Comparison of ENCODE assay signal across 17 cellular contexts in the genomic region with DNA sequence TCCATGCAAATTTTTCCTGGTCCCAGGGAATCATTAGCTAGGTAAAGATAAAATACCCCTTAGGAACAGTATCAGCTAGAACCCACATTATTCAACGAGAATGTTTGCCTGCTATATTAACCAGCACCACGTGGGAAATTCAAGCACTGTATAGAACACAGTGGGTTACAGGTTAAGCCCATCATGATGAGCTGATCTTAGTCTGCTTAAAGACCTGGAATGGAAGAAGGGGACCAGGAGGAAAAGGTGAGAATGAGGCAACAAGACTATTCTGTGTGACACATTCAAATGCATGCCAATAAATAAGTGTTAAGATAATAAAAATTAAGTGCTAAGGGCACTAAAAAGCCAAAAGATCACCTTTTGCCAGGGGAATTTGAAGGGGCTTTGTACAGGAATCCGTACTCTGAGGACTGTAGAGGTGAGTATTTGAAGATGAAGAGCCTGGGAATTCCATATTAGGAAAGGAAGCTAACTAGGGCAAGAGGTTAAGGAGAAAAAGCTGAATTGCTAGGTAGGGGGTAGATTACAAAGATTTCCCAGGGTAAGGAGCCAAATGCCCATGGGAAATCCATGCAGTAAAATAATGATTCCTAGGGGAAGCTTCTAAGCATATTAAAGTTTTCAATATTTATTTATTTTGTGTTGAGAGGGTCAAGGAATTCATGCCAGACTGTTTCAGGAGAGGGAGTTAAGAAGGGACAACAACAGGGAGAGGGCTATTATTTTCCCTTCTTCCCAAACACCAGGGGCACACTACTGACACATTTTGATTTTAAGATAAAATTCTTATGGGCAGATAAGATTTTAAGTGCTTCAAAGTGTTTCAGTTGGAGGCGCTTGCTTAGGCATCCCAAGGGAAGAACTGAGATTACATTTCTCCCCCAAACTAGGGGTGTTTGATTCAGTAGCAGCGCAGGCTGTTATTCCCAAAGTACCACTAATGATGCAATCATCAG. TPM values are rescaled to one million over a fixed set of nuclear protein-coding genes. Genes with fewer than 3 reads are reported as not detected.
A peak's percentile ranks its signal among the peaks of the same experiment; 100 is the strongest.
DNase-seq lines count a peak whose midpoint lies in the region; ATAC-seq and TF ChIP-seq lines count a peak whose summit lies in the region.
"Had no signal": no experiment of that assay in that cellular context is flagged by ENCODE, and none has a peak within 500 bp of the region (broad histone marks: within the 10 kb centered on the region; RNA-seq: fewer than 3 reads in every experiment).

No MANE protein-coding gene starts in this region.

- DNase-seq in GM23338 (ENCODE audit: low spot score) (no peak), NCI-H69 (lab: John Stamatoyannopoulos, UW) (peak; percentile 6), ecto neural progenitor cell (ENCODE audit: low spot score) (peak; percentile 14), esophagus muscularis mucosa (ENCODE audit: extremely low spot score) (no peak), HUDEP-2 (lab: John Stamatoyannopoulos, UW; ENCODE audit: unreplicated experiment in 76 of 76) (no peak), sciatic nerve (ENCODE audit: low spot score) (no peak)
- DNase-seq in activated CD4-positive, alpha-beta T cell treated with anti-CD3 and anti-CD28 coated beads, Interleukin-2, amount 50 U/mL, for 48 hours = no peak
- DNase-seq: GF-D8, GM23248, NCI-H1105, NCI-H2029, NCI-H510A treated with DMSO at 0.1 percent for 48 hours, SHP77 treated with DMSO at 0.1 percent for 48 hours had no signal

- H3K27ac ChIP-seq in GM23338 (ENCODE audit: low read depth) (no peak overlapping the region), esophagus muscularis mucosa (replicated peaks in 1 of 4) (no peak overlapping the region)
- H3K27ac ChIP-seq: C4-2B, GM23248, KMS-11 had no signal

- H3K27me3 Mint-ChIP-seq in GM23338 (ENCODE audit: insufficient read depth, low read depth, poor library complexity) = peaks cover 18% of the 10 kb centered on the region
- H3K27me3 Mint-ChIP-seq in nephron (ENCODE audit: low read depth) = peaks cover 32% of the 10 kb centered on the region

- whole genome bisulfite sequencing in esophagus muscularis mucosa = 53% methylated on average over 5 of the region's 5 CpGs

- H3K4me1 Mint-ChIP-seq in GM23338 (peaks cover 27% of the 10 kb centered on the region), nephron (peaks cover 6% of the 10 kb centered on the region)

- H3K27ac Mint-ChIP-seq in GM23338 (no peak overlapping the region), nephron (no peak overlapping the region)

- H3K9me2 ChIP-seq in GM23338 (ENCODE audit: insufficient read depth) = no peaks in the 10 kb centered on the region

- no peak for TF ChIP-seq POLR2A in esophagus muscularis mucosa (IDR thresholded peaks at IDR 0.05; ENCODE audit: low read depth)

- H3K36me3 ChIP-seq in GM23338 (ENCODE audit: insufficient read depth) (no peaks in the 10 kb centered on the region), esophagus muscularis mucosa (no peaks in the 10 kb centered on the region)

- H3K4me1 ChIP-seq in GM23338 (ENCODE audit: insufficient read depth) (peaks cover 21% of the 10 kb centered on the region), esophagus muscularis mucosa (peaks cover 14 to 29% (median 28%) of the 10 kb centered on the region in 4 donors)

- H2AFZ ChIP-seq in GM23338 = no peak overlapping the region; the same call in 1 of the 2 replicates
- H2AFZ ChIP-seq: GM23248 had no signal

- no peaks in the 10 kb centered on the region; the same call in 2 of the 3 replicates for H3K9me3 Mint-ChIP-seq in GM23338
- H3K9me3 Mint-ChIP-seq in nephron = no peaks in the 10 kb centered on the region

- H3F3A ChIP-seq in GM23338 (replicated peaks; ENCODE audit: low read depth) = no peaks in the 10 kb centered on the region

- intact Hi-C loops in esophagus muscularis mucosa (cut with DNase I) (no loop called here), sciatic nerve (cut with DNase I) (no loop called here)

- no peak for TF ChIP-seq EP300 in esophagus muscularis mucosa (IDR thresholded peaks at IDR 0.05)

- no peaks in the 10 kb centered on the region for H3K9me3 ChIP-seq in esophagus muscularis mucosa

- peaks cover 11% of the 10 kb centered on the region for H3K79me2 ChIP-seq in GM23338 (replicated peaks; ENCODE audit: insufficient read depth)

- ATAC-seq in GM23338 (no peak), sciatic nerve (no peak)
- ATAC-seq: SK-N-SH treated with all-trans-retinoic acid at 6 μM for 48 hours had no signal

- peak overlapping the region; percentile 61 for H3K4me2 ChIP-seq in GM23338
- H3K4me2 ChIP-seq: KMS-11 had no signal

- H4K20me1 ChIP-seq in GM23338 (replicated peaks; ENCODE audit: insufficient read depth) = no peaks in the 10 kb centered on the region

- H3K27me3 ChIP-seq in GM23338 (ENCODE audit: insufficient read depth) (peaks cover 24% of the 10 kb centered on the region), esophagus muscularis mucosa (peaks cover 0 to 36% (median 0%) of the 10 kb centered on the region in 4 donors)

- H3K4me3 ChIP-seq in GM23338 = no peak overlapping the region
- H3K4me3 ChIP-seq in esophagus muscularis mucosa = no peak overlapping the region
- H3K4me3 ChIP-seq: GM23248 had no signal

- peaks cover 2% of the 10 kb centered on the region; the same call in 1 of the 3 replicates for H3K36me3 Mint-ChIP-seq in GM23338 (ENCODE audit: low read depth)
- no peaks in the 10 kb centered on the region for H3K36me3 Mint-ChIP-seq in nephron (ENCODE audit: low read depth)

- no peak for TF ChIP-seq CTCF in GM23338 (conservative IDR thresholded peaks at IDR 0.05; ENCODE audit: low read depth in 2 of 2)
- TF ChIP-seq CTCF in nephron (IDR thresholded peaks at IDR 0.05; ENCODE audit: unreplicated experiment in 3 of 3) = no peak
- TF ChIP-seq CTCF in esophagus muscularis mucosa (IDR thresholded peaks at IDR 0.05) = no peak

- no peak overlapping the region; the same call in 2 of the 3 replicates for H3K4me3 Mint-ChIP-seq in GM23338
- peak overlapping the region; percentile 80 to 87 (median 84) for H3K4me3 Mint-ChIP-seq in nephron

TF ChIP-seq in GM23338, 12 proteins besides CTCF, POLR2A, EP300 and RAD21:
- no peak for TF ChIP-seq STAT1 (IDR thresholded peaks at IDR 0.05; ENCODE audit: unreplicated experiment)
- no peak for TF ChIP-seq EZH2 (IDR thresholded peaks at IDR 0.05; ENCODE audit: low read depth, unreplicated experiment)
- no peak for TF ChIP-seq ZNF114 (CRISPR knock-in tag; IDR thresholded peaks at IDR 0.05)
- TF ChIP-seq NANOG (IDR thresholded peaks at IDR 0.05; ENCODE audit: borderline replicate concordance) = no peak
- TF ChIP-seq POLR2AphosphoS5 (IDR thresholded peaks at IDR 0.05; ENCODE audit: low read depth) = no peak
- no peak for TF ChIP-seq CREB1 (CRISPR knock-in tag; IDR thresholded peaks at IDR 0.05; ENCODE audit: low read depth)

RNA-seq across cellular contexts. Expression of gene MED12L, which starts 2.3 kb away (rescaled TPM):
- 23.7 and 25.0 TPM in 2 replicates for total RNA-seq in GM23338 (2014; rRNA removed; shearing (Covaris generic))
- 5.6 and 5.7 TPM in 2 replicates for polyA plus RNA-seq in GM23338 (2016; fragmentation: Nextera tagmentation; extraction: Ambion mirVana)
- under 1 TPM; 0.19 to 0.83 (median 0.41) TPM for total RNA-seq in esophagus muscularis mucosa
- total RNA-seq in sciatic nerve = 4.8 TPM

Comparison
In these comparisons a context has a peak if more than half of its experiments do, and no peak if none do; other contexts are left out.
1. DNase-seq: peak in NCI-H69 (single experiment) and ecto neural progenitor cell (single experiment); none in GM23338 (single experiment), esophagus muscularis mucosa (single experiment), HUDEP-2 (0 of 76), sciatic nerve (single experiment) and activated CD4-positive, alpha-beta T cell treated with anti-CD3 and anti-CD28 coated beads, Interleukin-2, amount 50 U/mL, for 48 hours (0 of 2).